In the genomic region with DNA sequence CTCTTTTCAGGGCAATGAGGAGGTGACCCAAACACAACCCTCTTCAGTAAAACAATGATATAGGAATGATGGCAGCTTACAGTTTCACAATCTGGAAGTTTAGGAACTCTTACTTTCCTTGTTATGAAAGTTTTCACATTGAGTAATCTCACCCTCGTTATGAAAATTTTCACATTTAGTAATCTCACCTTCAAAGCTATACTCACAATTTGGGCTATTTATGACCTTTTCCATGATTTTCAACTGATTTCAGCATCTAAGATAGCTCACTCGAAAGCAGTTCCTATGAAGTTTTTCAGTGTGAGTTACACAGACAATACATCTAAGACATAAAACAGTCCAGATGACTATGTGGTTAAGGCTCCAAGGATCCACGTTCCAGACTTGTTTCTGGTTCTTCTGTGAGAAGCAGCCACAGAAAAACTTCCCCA, we compare ENCODE assay signal across 20 cellular contexts. TPM values are rescaled to one million over a fixed set of nuclear protein-coding genes. Genes with fewer than 3 reads are reported as not detected.
A peak's percentile ranks its signal among the peaks of the same experiment; 100 is the strongest.
DNase-seq lines count a peak whose midpoint lies in the region; TF ChIP-seq lines count a peak whose summit lies in the region.
"Had no signal": no experiment of that assay in that cellular context is flagged by ENCODE, and none has a peak within 500 bp of the region (broad histone marks: within the 10 kb centered on the region; RNA-seq: fewer than 3 reads in every experiment).

No MANE protein-coding gene starts in this region.

- CTCF ChIA-PET in HEK293T (lab: Yijun Ruan, JAX) (no interaction called here), OCI-LY7 (lab: Charles Lee; ENCODE audit: unreplicated experiment) (no interaction called here)

- H3K4me3 ChIP-seq in AG09309 (ENCODE audit: control insufficient read depth, low read depth, low read length) (no peak overlapping the region), hepatocyte (no peak overlapping the region), OCI-LY7 (ENCODE audit: low read depth, low read length, poor library complexity, severe bottlenecking) (no peak overlapping the region)
- H3K4me3 ChIP-seq: HAP-1, MG63, SJCRH30, upper lobe of right lung had no signal

- 76% methylated on average over 3 of the region's 3 CpGs for WGBS in hepatocyte (ENCODE audit: low lambda C conversion rate, missing lambda C conversion rate)

- H3K9me2 ChIP-seq in hepatocyte (replicated peaks; ENCODE audit: insufficient read depth) (no peaks in the 10 kb centered on the region), OCI-LY7 (ENCODE audit: insufficient read depth, low read length) (no peaks in the 10 kb centered on the region)

- H3K4me1 ChIP-seq in hepatocyte (ENCODE audit: insufficient read depth) (peaks cover 30% of the 10 kb centered on the region), OCI-LY7 (ENCODE audit: insufficient read depth, low read length, poor library complexity, severe bottlenecking) (no peaks in the 10 kb centered on the region)
- H3K4me1 ChIP-seq: HAP-1, parathyroid adenoma, SJCRH30, upper lobe of right lung had no signal

- DNase-seq in AG09309 (ENCODE audit: low read depth) (peak; percentile 67), HCEC 1CT (peak; percentile 56), amniotic epithelial cell (ENCODE audit: low read depth) (peak; percentile 91), hepatocyte (ENCODE audit: low spot score) (no peak), HEK293T (ENCODE audit: extremely low spot score) (no peak), cerebellar cortex (ENCODE audit: low spot score) (no peak), OCI-LY7 (ENCODE audit: low spot score) (no peak), amniotic stem cell (lab: John Stamatoyannopoulos, UW) (no peak)
- DNase-seq: activated CD4-positive, alpha-beta T cell treated with anti-CD3 and anti-CD28 coated beads, Interleukin-2, amount 10 ng/mL, durations not matched to agents 7 days and 5 days; CD4-positive, CD25-positive, alpha-beta regulatory T cell; effector memory CD4-positive, alpha-beta T cell; mesendoderm; MG63; naive thymus-derived CD8-positive, alpha-beta T cell; NCI-H2171 treated with DMSO at 0.1 percent for 48 hours; NCI-H526; SJCRH30; upper lobe of right lung had no signal

- H3K79me2 ChIP-seq in hepatocyte (no peaks in the 10 kb centered on the region), OCI-LY7 (ENCODE audit: insufficient read depth, low read depth, low read length) (no peaks in the 10 kb centered on the region)
- H3K79me2 ChIP-seq: parathyroid adenoma had no signal

- H3K9me3 ChIP-seq in hepatocyte (ENCODE audit: low read depth) = no peaks in the 10 kb centered on the region
- no peaks in the 10 kb centered on the region for H3K9me3 ChIP-seq in OCI-LY7 (ENCODE audit: low read length)
- H3K9me3 ChIP-seq: HAP-1, SJCRH30, upper lobe of right lung had no signal

- BruUV-seq in OCI-LY7 (replicated peaks; lab: Mats Ljungman, UMichigan) = no TSS peak

- POLR2A ChIA-PET in HEK293T (lab: Yijun Ruan, JAX) = no interaction called here
- POLR2A ChIA-PET in OCI-LY7 (lab: Charles Lee) = no interaction called here

- H3K36me3 ChIP-seq in hepatocyte (replicated peaks; ENCODE audit: insufficient read depth, low read depth) = no peaks in the 10 kb centered on the region
- no peaks in the 10 kb centered on the region for H3K36me3 ChIP-seq in OCI-LY7 (ENCODE audit: insufficient read depth, low read length)
- H3K36me3 ChIP-seq: HAP-1, MG63, SJCRH30, upper lobe of right lung had no signal

- H3K4me2 ChIP-seq in hepatocyte (peak overlapping the region; percentile 12), OCI-LY7 (ENCODE audit: low read length) (no peak overlapping the region)

- intact Hi-C loops in OCI-LY7 (cut with micrococcal nuclease; ENCODE audit: unreplicated experiment) = no loop called here

- H3K27ac ChIP-seq in hepatocyte (no peak overlapping the region), OCI-LY7 (ENCODE audit: low read depth, low read length, poor library complexity, severe bottlenecking) (no peak overlapping the region)
- H3K27ac ChIP-seq: parathyroid adenoma, SJCRH30, upper lobe of right lung had no signal

- no peaks in the 10 kb centered on the region for H3K27me3 ChIP-seq in hepatocyte
- H3K27me3 ChIP-seq: MG63 had no signal

- H2AFZ ChIP-seq in hepatocyte (no peak overlapping the region), OCI-LY7 (ENCODE audit: low read length) (no peak overlapping the region)
- H2AFZ ChIP-seq: parathyroid adenoma had no signal

- TF ChIP-seq CTCF in AG09309 (IDR thresholded peaks at IDR 0.05; ENCODE audit: control insufficient read depth, insufficient read depth, low read depth, low read length, missing control alignments) (no peak), hepatocyte (IDR thresholded peaks at IDR 0.05; ENCODE audit: poor library complexity) (no peak), OCI-LY7 (conservative IDR thresholded peaks at IDR 0.05; ENCODE audit: low read length) (no peak)

- no peaks in the 10 kb centered on the region for H4K20me1 ChIP-seq in hepatocyte (ENCODE audit: insufficient read depth, poor library complexity, severe bottlenecking)
- H4K20me1 ChIP-seq in OCI-LY7 (ENCODE audit: insufficient read depth, low read length) = no peaks in the 10 kb centered on the region

TF ChIP-seq in HEK293T, 16 proteins besides CTCF, POLR2A, EP300 and RAD21:
- no peak for TF ChIP-seq L3MBTL2 (conservative IDR thresholded peaks at IDR 0.05)
- TF ChIP-seq, protein P1, sequence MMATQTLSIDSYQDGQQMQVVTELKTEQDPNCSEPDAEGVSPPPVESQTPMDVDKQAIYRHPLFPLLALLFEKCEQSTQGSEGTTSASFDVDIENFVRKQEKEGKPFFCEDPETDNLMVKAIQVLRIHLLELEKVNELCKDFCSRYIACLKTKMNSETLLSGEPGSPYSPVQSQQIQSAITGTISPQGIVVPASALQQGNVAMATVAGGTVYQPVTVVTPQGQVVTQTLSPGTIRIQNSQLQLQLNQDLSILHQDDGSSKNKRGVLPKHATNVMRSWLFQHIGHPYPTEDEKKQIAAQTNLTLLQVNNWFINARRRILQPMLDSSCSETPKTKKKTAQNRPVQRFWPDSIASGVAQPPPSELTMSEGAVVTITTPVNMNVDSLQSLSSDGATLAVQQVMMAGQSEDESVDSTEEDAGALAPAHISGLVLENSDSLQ (IDR thresholded peaks at IDR 0.05) = no peak
- no peak for TF ChIP-seq FOXK2 (IDR thresholded peaks at IDR 0.05)
- no peak for TF ChIP-seq LEF1 (IDR thresholded peaks at IDR 0.05; ENCODE audit: borderline replicate concordance)
- TF ChIP-seq CTBP1 (IDR thresholded peaks at IDR 0.05; ENCODE audit: borderline replicate concordance) = no peak
- no peak for TF ChIP-seq FOXM1 (IDR thresholded peaks at IDR 0.05; ENCODE audit: borderline replicate concordance)
- no peak for TF ChIP-seq ZNF384 (IDR thresholded peaks at IDR 0.05)

RNA-seq across cellular contexts. Expression of gene FOXD1, which starts 57.1 kb away (rescaled TPM):
- total RNA-seq in hepatocyte (0.33 and 1.6 TPM in 2 replicates), OCI-LY7 (2022) (4.7 and 5.6 TPM in 2 replicates)
- 0.75 and 1.9 TPM in 2 replicates for polyA plus RNA-seq in hepatocyte
- total RNA-seq in OCI-LY7 (2014; rRNA removed; shearing (Covaris generic)) = 0.75 and 1.5 TPM in 2 replicates
- total RNA-seq: activated CD4-positive, alpha-beta T cell treated with anti-CD3 and anti-CD28 coated beads, Interleukin-2, amount 10 ng/mL, durations not matched to agents 7 days and 5 days; CD4-positive, CD25-positive, alpha-beta regulatory T cell; naive thymus-derived CD8-positive, alpha-beta T cell had no signal
- polyA plus RNA-seq: naive thymus-derived CD8-positive, alpha-beta T cell had no signal

Comparison
In these comparisons a context has a peak if more than half of its experiments do, and no peak if none do; other contexts are left out.
1. DNase-seq: peak in AG09309 (single experiment), HCEC 1CT (single experiment) and amniotic epithelial cell (single experiment); none in hepatocyte (single experiment), HEK293T (single experiment), cerebellar cortex (single experiment), OCI-LY7 (single experiment) and amniotic stem cell (single experiment).